In genomic region chrX:38664285-38664684, GRCh38 we compare ENCODE assay signal across 9 cellular contexts.
DNase-seq lines count a peak whose midpoint lies in the region; ATAC-seq and TF ChIP-seq lines count a peak whose summit lies in the region.
"Had no signal": no experiment of that assay in that cellular context is flagged by ENCODE, and none has a peak within 500 bp of the region (broad histone marks: within the 10 kb centered on the region; RNA-seq: fewer than 3 reads in every experiment).

No MANE protein-coding gene starts in this region.

- H3K36me3 ChIP-seq in IMR-90 (ENCODE audit: control insufficient read depth, insufficient read depth, low read length): no peaks in the 10 kb centered on the region
- H3K36me3 ChIP-seq in uterus: no peaks in the 10 kb centered on the region
- H3K36me3 ChIP-seq in suprapubic skin: no peaks in the 10 kb centered on the region

- no peak overlapping the region for H3K4me2 ChIP-seq in IMR-90 (ENCODE audit: low read depth, low read length)

- no peak overlapping the region for H2BK20ac ChIP-seq in IMR-90 (ENCODE audit: low read depth, low read length)

- H4K5ac ChIP-seq in IMR-90 (ENCODE audit: low read depth, low read length): no peak overlapping the region

- H3K27ac ChIP-seq in IMR-90 (ENCODE audit: insufficient read depth, low read length) (no peak overlapping the region), uterus (no peak overlapping the region), suprapubic skin (no peak overlapping the region)

- H4K8ac ChIP-seq in IMR-90 (ENCODE audit: low read depth in 2 of 2, low read length in 2 of 2): no peak overlapping the region

- H2AFZ ChIP-seq in IMR-90 (replicated peaks; ENCODE audit: low read length, poor library complexity): no peak overlapping the region

- no peak overlapping the region for H3K9ac ChIP-seq in IMR-90 (ENCODE audit: low read depth, low read length)

- POLR2A ChIA-PET in IMR-90 (lab: Charles Lee; ENCODE audit: unreplicated experiment): no interaction called here
- POLR2A ChIA-PET in activated CD4-positive, alpha-beta memory T cell treated with anti-CD3 and anti-CD28 coated beads for 36 hours (lab: Charles Lee): no interaction called here

- peak; percentile 50 for TF ChIP-seq CTCF in IMR-90 (conservative IDR thresholded peaks at IDR 0.05; ENCODE audit: low read depth, low read length)
- TF ChIP-seq CTCF in uterus (IDR thresholded peaks at IDR 0.05): peak in 3 of 4 experiments; percentile 26 to 39 (median 31)
- TF ChIP-seq CTCF in suprapubic skin (IDR thresholded peaks at IDR 0.05): peak in 1 of 2 donors; percentile 12

- intact Hi-C loops in IMR-90 (cut with micrococcal nuclease): loop anchor here (5.0 kb wide), 2 partner anchors 488 to 783 kb away; no protein-coding TSS in a partner anchor
- intact Hi-C loops in uterus (cut with DNase I; ENCODE audit: low total_unique reads): no loop called here
- intact Hi-C loops in activated CD4-positive, alpha-beta memory T cell treated with anti-CD3 and anti-CD28 coated beads for 36 hours (cut with micrococcal nuclease): no loop called here

- H2BK120ac ChIP-seq in IMR-90 (ENCODE audit: low read depth, low read length): no peak overlapping the region

- no peaks in the 10 kb centered on the region for H3K27me3 Mint-ChIP-seq in activated CD4-positive, alpha-beta memory T cell treated with anti-CD3 and anti-CD28 coated beads for 36 hours
- H3K27me3 Mint-ChIP-seq: naive B cell had no signal

- H3K4me1 Mint-ChIP-seq in activated CD4-positive, alpha-beta memory T cell treated with anti-CD3 and anti-CD28 coated beads for 36 hours (ENCODE audit: low read depth): no peaks in the 10 kb centered on the region

- H3K14ac ChIP-seq in IMR-90 (replicated peaks; ENCODE audit: low read depth, low read length): no peak overlapping the region

- no peaks in the 10 kb centered on the region for H3K36me3 Mint-ChIP-seq in activated CD4-positive, alpha-beta memory T cell treated with anti-CD3 and anti-CD28 coated beads for 36 hours
- H3K36me3 Mint-ChIP-seq: naive B cell had no signal

- no peak overlapping the region for H2AK5ac ChIP-seq in IMR-90 (ENCODE audit: low read depth, low read length)

- no peaks in the 10 kb centered on the region for H3K9me3 ChIP-seq in IMR-90 (ENCODE audit: control insufficient read depth, insufficient read depth, low read length)
- H3K9me3 ChIP-seq in uterus: no peaks in the 10 kb centered on the region
- no peaks in the 10 kb centered on the region for H3K9me3 ChIP-seq in suprapubic skin

- H2BK5ac ChIP-seq in IMR-90 (ENCODE audit: low read depth, low read length, poor library complexity, severe bottlenecking): no peak overlapping the region

- H2BK15ac ChIP-seq in IMR-90 (ENCODE audit: low read depth, low read length): no peak overlapping the region

- TF ChIP-seq EP300 in suprapubic skin (IDR thresholded peaks at IDR 0.05): no peak

- no peak overlapping the region for H3K4ac ChIP-seq in IMR-90 (ENCODE audit: low read depth, low read length)

- no peak overlapping the region for H3K18ac ChIP-seq in IMR-90 (ENCODE audit: low read depth, low read length)

- CTCF ChIA-PET in IMR-90 (lab: Yijun Ruan, JAX): interaction anchor here (0.6 kb wide), 1 partner anchor 37 kb away, joined by 3 read pairs; no protein-coding TSS in a partner anchor
- CTCF ChIA-PET in activated CD4-positive, alpha-beta memory T cell treated with anti-CD3 and anti-CD28 coated beads for 36 hours (lab: Charles Lee): interaction anchor here (1.0 kb wide), 2 partner anchors 89 to 320 kb away, joined by 4 to 5 read pairs; no protein-coding TSS in a partner anchor

- H3K4me3 ChIP-seq in IMR-90 (ENCODE audit: insufficient read depth, low read depth, low read length): no peak overlapping the region
- H3K4me3 ChIP-seq in uterus: no peak overlapping the region
- H3K4me3 ChIP-seq in suprapubic skin: no peak overlapping the region

- TF ChIP-seq POLR2A in IMR-90 (IDR thresholded peaks at IDR 0.05; ENCODE audit: low read depth, low read length) (no peak), uterus (IDR thresholded peaks at IDR 0.05) (no peak), suprapubic skin (IDR thresholded peaks at IDR 0.05) (no peak)

- no peak overlapping the region for H3K4me3 Mint-ChIP-seq in activated CD4-positive, alpha-beta memory T cell treated with anti-CD3 and anti-CD28 coated beads for 36 hours
- H3K4me3 Mint-ChIP-seq: naive B cell had no signal

- dilution Hi-C loops in IMR-90 (cut with HindIII; ENCODE audit: low sequenced_read_pairs, unreplicated experiment): no loop called here

- H3K23ac ChIP-seq in IMR-90 (ENCODE audit: low read depth, low read length): no peak overlapping the region

- H3K27me3 ChIP-seq in IMR-90 (ENCODE audit: control insufficient read depth, insufficient read depth, low read length) (peaks cover 4% of the 10 kb centered on the region), uterus (no peaks in the 10 kb centered on the region), suprapubic skin (no peaks in the 10 kb centered on the region)

- H2AK9ac ChIP-seq in IMR-90 (replicated peaks; ENCODE audit: low read depth, low read length, poor library complexity): no peak overlapping the region

- in situ Hi-C loops in IMR-90 (cut with MboI; ENCODE audit: low sequenced_read_pairs) (no loop called here), SK-MEL-5 (cut with HindIII; ENCODE audit: low pct_unique_long_range_greater_than_20kb, low sequenced_read_pairs) (no loop called here)

- H3K9me1 ChIP-seq in IMR-90 (ENCODE audit: insufficient read depth, low read length): no peaks in the 10 kb centered on the region

- peak; percentile 72 for ATAC-seq in IMR-90 (ENCODE audit: low read depth)

- BruUV-seq in IMR-90 (replicated peaks; lab: Mats Ljungman, UMichigan): no TSS peak

- H3K9me3 Mint-ChIP-seq in activated CD4-positive, alpha-beta memory T cell treated with anti-CD3 and anti-CD28 coated beads for 36 hours: no peaks in the 10 kb centered on the region

- WGBS in IMR-90 (ENCODE audit: extremely low coverage in 2 of 2, insufficient read length in 1 of 2), 2 experiments: 18% methylated on average over 2 of the region's 5 CpGs; no CpG with 5 or more reads in 1 of the 2 experiments
- 20% methylated on average over 5 of the region's 5 CpGs for WGBS in suprapubic skin

- H4K20me1 ChIP-seq in IMR-90 (ENCODE audit: insufficient read depth, low read length): no peaks in the 10 kb centered on the region

- H3K27ac Mint-ChIP-seq in activated CD4-positive, alpha-beta memory T cell treated with anti-CD3 and anti-CD28 coated beads for 36 hours: no peak overlapping the region
- H3K27ac Mint-ChIP-seq: naive B cell had no signal

- TF ChIP-seq RAD21 in IMR-90 (IDR thresholded peaks at IDR 0.05; ENCODE audit: low read length): peak; percentile 52

- H3K79me1 ChIP-seq in IMR-90 (ENCODE audit: low read depth in 1 of 2, low read length in 2 of 2): no peaks in the 10 kb centered on the region

- no peak overlapping the region for H4K91ac ChIP-seq in IMR-90 (ENCODE audit: insufficient read depth, low read depth, low read length)

- H3K4me1 ChIP-seq in IMR-90 (ENCODE audit: control insufficient read depth, insufficient read depth, low read length) (no peaks in the 10 kb centered on the region), uterus (no peaks in the 10 kb centered on the region), suprapubic skin (no peaks in the 10 kb centered on the region)

- no peak overlapping the region for H3K56ac ChIP-seq in IMR-90 (ENCODE audit: extremely low read depth, insufficient read depth, low read length)

- peak; percentile 28 for DNase-seq in EH (ENCODE audit: low read depth)
- peak; percentile 43 for DNase-seq in IMR-90
- peak; percentile 55 for DNase-seq in SK-MEL-5 (ENCODE audit: low read depth, low spot score)
- peak; percentile 13 for DNase-seq in hepatic stellate cell (ENCODE audit: low spot score)
- DNase-seq in uterus: no peak
- DNase-seq in suprapubic skin (ENCODE audit: low spot score in 2 of 2): no peak
- no peak for DNase-seq in T-helper 9 cell
- no peak for DNase-seq in activated CD4-positive, alpha-beta memory T cell treated with anti-CD3 and anti-CD28 coated beads for 36 hours
- DNase-seq: naive B cell had no signal

TF ChIP-seq in IMR-90, 13 proteins besides CTCF, POLR2A, EP300 and RAD21:
- TF ChIP-seq FOS (IDR thresholded peaks at IDR 0.05; ENCODE audit: low read depth, low read length) (no peak), MXI1 (IDR thresholded peaks at IDR 0.05; ENCODE audit: borderline replicate concordance, low read depth, low read length) (no peak), MAZ (IDR thresholded peaks at IDR 0.05; ENCODE audit: borderline replicate concordance, low read depth, low read length) (no peak), BHLHE40 (IDR thresholded peaks at IDR 0.05; ENCODE audit: low read depth, low read length) (no peak), SMC3 (IDR thresholded peaks at IDR 0.05; ENCODE audit: low read depth, low read length) (peak; percentile 33; the same call in 1 of the 2 replicates), ELK1 (IDR thresholded peaks at IDR 0.05; ENCODE audit: borderline replicate concordance, low read depth, low read length) (no peak)

Comparison
In these comparisons a context has a peak if more than half of its experiments do, and no peak if none do; other contexts are left out.
1. DNase-seq: peak in EH (single experiment), IMR-90 (single experiment), SK-MEL-5 (single experiment) and hepatic stellate cell (single experiment); none in uterus (0 of 2), suprapubic skin (0 of 2), T-helper 9 cell (single experiment) and activated CD4-positive, alpha-beta memory T cell treated with anti-CD3 and anti-CD28 coated beads for 36 hours (single experiment).